Comparison of ENCODE assay signal across 9 cellular contexts in the genomic region with DNA sequence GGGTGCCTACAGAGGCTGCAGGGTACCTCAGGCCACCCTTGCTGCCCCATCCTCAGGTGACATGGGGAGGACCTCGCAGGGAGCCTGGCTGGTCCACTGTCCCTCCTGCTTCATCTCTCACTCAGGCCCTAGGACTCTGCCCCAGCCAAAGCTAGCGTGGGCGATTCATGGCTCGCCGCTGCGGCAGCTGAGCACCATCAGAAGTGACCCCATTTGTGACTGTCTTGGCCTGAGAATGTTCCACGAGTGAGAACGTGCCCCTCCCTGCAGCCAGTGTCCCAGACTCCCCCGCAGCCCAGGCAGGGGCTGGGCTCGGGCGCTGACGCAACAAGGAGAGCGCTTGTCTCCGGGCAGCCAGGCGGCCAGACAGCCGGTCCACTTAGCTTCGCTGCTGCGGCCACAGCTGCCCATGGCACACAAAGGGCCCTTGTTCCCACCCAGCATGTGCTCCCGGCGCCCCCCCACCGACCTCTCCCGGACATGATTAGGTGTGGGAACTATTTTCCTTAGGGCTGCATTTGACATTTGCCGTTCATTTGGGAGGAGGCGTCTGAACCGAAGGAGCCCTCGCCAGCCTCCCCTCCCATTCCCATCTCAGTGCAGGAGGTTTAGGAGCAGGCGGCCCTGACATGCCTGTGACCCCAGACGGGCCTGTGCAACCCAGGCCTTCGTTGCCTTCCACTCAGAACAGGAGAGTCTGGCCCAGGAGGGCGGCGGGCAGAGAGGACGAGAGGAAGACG. TPM values are rescaled to one million over a fixed set of nuclear protein-coding genes. Genes with fewer than 3 reads are reported as not detected.
DNase-seq lines count a peak whose midpoint lies in the region; ATAC-seq, FAIRE-seq and TF ChIP-seq lines count a peak whose summit lies in the region.
"Had no signal": no experiment of that assay in that cellular context is flagged by ENCODE, and none has a peak within 500 bp of the region (broad histone marks: within the 10 kb centered on the region; RNA-seq: fewer than 3 reads in every experiment).

No MANE protein-coding gene starts in this region.

- no peaks in the 10 kb centered on the region for H3K79me2 ChIP-seq in mammary epithelial cell (ENCODE audit: insufficient read depth, low read length)

- TF ChIP-seq POLR2A in H54 (IDR thresholded peaks at IDR 0.05; ENCODE audit: low read depth, low read length) (0 out of 2 replicates have a peak, but pooled peaks have one; percentile 14), prostate gland (IDR thresholded peaks at IDR 0.05) (no peak)

- H3K27ac ChIP-seq in mammary epithelial cell (ENCODE audit: insufficient read depth, low read depth, low read length) (no peak overlapping the region), prostate gland (peak overlapping the region in 1 of 2 donors; percentile 50)

- H3K36me3 ChIP-seq in mammary epithelial cell (ENCODE audit: insufficient read depth, low read length) (no peaks in the 10 kb centered on the region), prostate gland (no peaks in the 10 kb centered on the region)

- H3K27me3 ChIP-seq in mammary epithelial cell (ENCODE audit: insufficient read depth, low read length) = no peaks in the 10 kb centered on the region
- peaks cover 5% of the 10 kb centered on the region for H3K27me3 ChIP-seq in prostate gland (replicated peaks; ENCODE audit: insufficient read depth)

- H3K4me3 ChIP-seq in mammary epithelial cell (replicated peaks in 1 of 3; ENCODE audit: insufficient read depth in 1 of 3, low read depth in 2 of 3, low read length in 3 of 3) (peak overlapping the region in 2 of 3 experiments; percentile 8 to 32), prostate gland (no peak overlapping the region)

- no peak for FAIRE-seq in H54 (lab: Jason Lieb, UNC)
- no peak for FAIRE-seq in GM19239 (lab: Jason Lieb, UNC)

- H3K9me3 ChIP-seq in mammary epithelial cell (replicated peaks; ENCODE audit: insufficient read depth, low read length) = no peaks in the 10 kb centered on the region
- no peaks in the 10 kb centered on the region for H3K9me3 ChIP-seq in prostate gland

- dilution Hi-C loops in mammary epithelial cell (cut with HindIII; ENCODE audit: low sequenced_read_pairs) = no loop called here

- DNase-seq in H54 (ENCODE audit: insufficient read length, low spot score) (no peak), mammary epithelial cell (peak; percentile 55), kidney glomerular epithelial cell (lab: John Stamatoyannopoulos, UW) (peak; percentile 24), sciatic nerve (ENCODE audit: low spot score) (peak; percentile 91), cerebellar nuclear complex (lab: John Stamatoyannopoulos, UW) (no peak), prostate gland (ENCODE audit: low spot score) (no peak), GM19239 (ENCODE audit: insufficient read length, low spot score) (no peak)
- DNase-seq: activated CD4-positive, alpha-beta T cell treated with anti-CD3 and anti-CD28 coated beads, Interleukin-2, amount 50 U/mL, for 4 hours had no signal

- in situ Hi-C loops in mammary epithelial cell (cut with MboI; ENCODE audit: low sequenced_read_pairs in 2 of 2) = no loop called here

- ATAC-seq in sciatic nerve = peak; percentile 89
- ATAC-seq in HG03097 (IDR thresholded peaks at IDR 0.05; ENCODE audit: low FRiP score, unreplicated experiment) = no peak

- peak overlapping the region; percentile 71 for H3K4me2 ChIP-seq in mammary epithelial cell (ENCODE audit: insufficient read depth, low read depth, low read length)

- no peak overlapping the region for H3K9ac ChIP-seq in mammary epithelial cell (ENCODE audit: insufficient read depth, low read length)

- H4K20me1 ChIP-seq in mammary epithelial cell (ENCODE audit: insufficient read depth, low read length) = no peaks in the 10 kb centered on the region

- CTCF ChIA-PET in mammary epithelial cell (lab: Charles Lee; ENCODE audit: low non-redundant PET) = no interaction called here

- BruUV-seq in mammary epithelial cell (replicated peaks; lab: Mats Ljungman, UMichigan) = no TSS peak

- H2AFZ ChIP-seq in mammary epithelial cell (ENCODE audit: low read depth, low read length) = peak overlapping the region; percentile 84

- WGBS in mammary epithelial cell (ENCODE audit: low coverage, missing lambda C conversion rate) = 17% methylated on average over 26 of the region's 33 CpGs
- WGBS in prostate gland = 36% methylated on average over 33 of the region's 33 CpGs

- H3K4me1 ChIP-seq in mammary epithelial cell (ENCODE audit: insufficient read depth, low read length) = peaks cover 14% of the 10 kb centered on the region
- H3K4me1 ChIP-seq in prostate gland (replicated peaks) = no peaks in the 10 kb centered on the region

- TF ChIP-seq CTCF in mammary epithelial cell (conservative IDR thresholded peaks at IDR 0.05 in 1 of 2, IDR thresholded peaks at IDR 0.05 in 1 of 2; ENCODE audit: extremely low read depth in 1 of 2, insufficient read depth in 1 of 2, low read depth in 1 of 2, low read length in 2 of 2) (no peak), prostate gland (IDR thresholded peaks at IDR 0.05) (no peak)

- intact Hi-C loops in mammary epithelial cell (cut with micrococcal nuclease) = no loop called here
- intact Hi-C loops in sciatic nerve (cut with DNase I) = no loop called here
- intact Hi-C loops in prostate gland (cut with DNase I) = loop anchor here (5.0 kb wide), 1 partner anchor 55 kb away; no protein-coding TSS in a partner anchor

RNA-seq across cellular contexts. Expression of a gene that starts 19.3 kb away (rescaled TPM):
- total RNA-seq in mammary epithelial cell = 10 to 100 TPM; 19.3 to 25.0 TPM
- 14.1 TPM for polyA plus RNA-seq in mammary epithelial cell
- polyA minus RNA-seq in mammary epithelial cell = 9.7 TPM
- 44.2 TPM for total RNA-seq in sciatic nerve
- total RNA-seq in prostate gland = 10 to 100 TPM; 20.2 to 52.4 TPM

Comparison
In these comparisons a context has a peak if more than half of its experiments do, and no peak if none do; other contexts are left out.
1. DNase-seq: peak in mammary epithelial cell (single experiment), kidney glomerular epithelial cell (single experiment) and sciatic nerve (single experiment); none in H54 (single experiment), cerebellar nuclear complex (0 of 2), prostate gland (single experiment) and GM19239 (single experiment).
2. H3K4me3 ChIP-seq: peak in mammary epithelial cell (2 of 3); none in prostate gland (0 of 2).